8 cellular contexts compared by ENCODE assay signal in genomic region chr11:121249039-121249663, GRCh38. TPM values are rescaled to one million over a fixed set of nuclear protein-coding genes. Genes with fewer than 3 reads are reported as not detected.
DNase-seq lines count a peak whose midpoint lies in the region; ATAC-seq and TF ChIP-seq lines count a peak whose summit lies in the region.

No MANE protein-coding gene starts in this region.

- no peaks in the 10 kb centered on the region for H3K27me3 Mint-ChIP-seq in Caco-2 (ENCODE audit: insufficient read depth, unreplicated experiment)

- CTCF ChIA-PET in Caco-2 (lab: Charles Lee) = interaction anchor here (0.6 to 2.4 kb wide), 2 partner anchors 43 to 589 kb away, joined by 4 to 14 read pairs; partner anchors contain the start of gene SC5D

- peaks cover 4% of the 10 kb centered on the region for H3K9me3 Mint-ChIP-seq in Caco-2 (ENCODE audit: unreplicated experiment)

- H3K4me3 Mint-ChIP-seq in Caco-2 (ENCODE audit: unreplicated experiment) = no peak overlapping the region

- H3K27ac ChIP-seq in body of pancreas = no peak overlapping the region
- H3K27ac ChIP-seq in thoracic aorta = no peak overlapping the region

- TF ChIP-seq CTCF in Caco-2 (IDR thresholded peaks at IDR 0.05; ENCODE audit: insufficient read depth in 1 of 2, low read depth in 1 of 2, low read length in 1 of 2, severe bottlenecking in 1 of 2, unreplicated experiment in 1 of 2) = peak; percentile 69 to 94
- peak; percentile 29 to 86 (median 70) for TF ChIP-seq CTCF in body of pancreas (IDR thresholded peaks at IDR 0.05)
- peak; percentile 70 for TF ChIP-seq CTCF in thoracic aorta (IDR thresholded peaks at IDR 0.05)

- TF ChIP-seq POLR2A in body of pancreas (IDR thresholded peaks at IDR 0.05) = no peak

- BruUV-seq in Caco-2 (replicated peaks; lab: Mats Ljungman, UMichigan) = no TSS peak

- H3K9me3 ChIP-seq in Caco-2 = no peaks in the 10 kb centered on the region
- H3K9me3 ChIP-seq in body of pancreas = no peaks in the 10 kb centered on the region
- H3K9me3 ChIP-seq in thoracic aorta = no peaks in the 10 kb centered on the region

- H3K36me3 Mint-ChIP-seq in Caco-2 (ENCODE audit: insufficient read depth, unreplicated experiment) = no peaks in the 10 kb centered on the region

- intact Hi-C loops in Caco-2 (cut with micrococcal nuclease; ENCODE audit: unreplicated experiment) (loop anchor here (1.0 to 2.0 kb wide), 3 partner anchors 43 to 342 kb away; partner anchors contain the start of gene SC5D), body of pancreas (cut with DNase I) (no loop called here)

- H3K4me3 ChIP-seq in Caco-2 (ENCODE audit: low read depth, low read length) (no peak overlapping the region), body of pancreas (no peak overlapping the region), thoracic aorta (peak overlapping the region; percentile 20)

- H3K27me3 ChIP-seq in Caco-2 (replicated peaks; ENCODE audit: control insufficient read depth, insufficient read depth, low read length) (no peaks in the 10 kb centered on the region), body of pancreas (no peaks in the 10 kb centered on the region), thoracic aorta (replicated peaks; ENCODE audit: insufficient read depth) (no peaks in the 10 kb centered on the region)

- H3K4me1 ChIP-seq in Caco-2 (peaks cover 11% of the 10 kb centered on the region), body of pancreas (no peaks in the 10 kb centered on the region), thoracic aorta (ENCODE audit: control insufficient read depth in 1 of 2, low read depth in 2 of 2) (no peaks in the 10 kb centered on the region)

- H3K4me1 Mint-ChIP-seq in Caco-2 (ENCODE audit: low read depth, unreplicated experiment) = peaks cover 18% of the 10 kb centered on the region

- ATAC-seq in GM19351 (IDR thresholded peaks at IDR 0.05; ENCODE audit: unreplicated experiment) (peak; percentile 56), body of pancreas (peak; percentile 56), thoracic aorta (ENCODE audit: insufficient number of reproducible peaks, low FRiP score, low read depth) (no peak)

- WGBS in body of pancreas, 2 donors = 29 to 31% methylated on average over 7 of the region's 7 CpGs

- DNase-seq in Caco-2 (peak in 1 of 2 experiments; percentile 37), NCI-H2227 treated with DMSO at 0.1 percent for 48 hours (lab: John Stamatoyannopoulos, UW) (peak; percentile 2), body of pancreas (no peak), iris pigment epithelial cell (ENCODE audit: low read depth) (peak; percentile 81), thoracic aorta (ENCODE audit: low spot score) (no peak), NCI-H1694 treated with DMSO at 0.1 percent for 48 hours (lab: John Stamatoyannopoulos, UW) (no peak), activated gamma-delta T cell treated with Interleukin-2 at 50 U/mL for 16 hours (no peak)

- no peak overlapping the region for H3K27ac Mint-ChIP-seq in Caco-2 (ENCODE audit: unreplicated experiment)

- H3K36me3 ChIP-seq in Caco-2 (ENCODE audit: control insufficient read depth, insufficient read depth, low read length) (no peaks in the 10 kb centered on the region), body of pancreas (replicated peaks in 1 of 2; ENCODE audit: insufficient read depth in 1 of 2, low read depth in 2 of 2) (no peaks in the 10 kb centered on the region), thoracic aorta (no peaks in the 10 kb centered on the region)

- POLR2A ChIA-PET in Caco-2 (lab: Charles Lee) = no interaction called here

RNA-seq across cellular contexts. Expression of gene SC5D, which starts 43.4 kb away (rescaled TPM):
- total RNA-seq in Caco-2 (2022) (106 and 126 TPM in 2 replicates), body of pancreas (10 to 100 TPM in 1 of 2 donors, 1 to 10 TPM in 1; 9.2 to 22.1 TPM), thoracic aorta (10 to 100 TPM; 14.9 to 28.5 TPM)

Comparison
In these comparisons a context has a peak if more than half of its experiments do, and no peak if none do; other contexts are left out.
1. DNase-seq: peak in NCI-H2227 treated with DMSO at 0.1 percent for 48 hours (single experiment) and iris pigment epithelial cell (single experiment); none in body of pancreas (0 of 4), thoracic aorta (single experiment), NCI-H1694 treated with DMSO at 0.1 percent for 48 hours (single experiment) and activated gamma-delta T cell treated with Interleukin-2 at 50 U/mL for 16 hours (single experiment).
2. Peak in every context shown above with its lines, with median percentiles within 50 percentile points of each other: CTCF ChIP-seq.